ENCODE assay signal across 1 cellular context in genomic region chr19:35407619-35408018, GRCh38.
TF ChIP-seq lines count a peak whose summit lies in the region.

No MANE protein-coding gene starts in this region.

TF ChIP-seq in A549, 52 proteins besides CTCF, POLR2A, EP300 and RAD21 (continued from another document):
- TF ChIP-seq, protein P1, sequence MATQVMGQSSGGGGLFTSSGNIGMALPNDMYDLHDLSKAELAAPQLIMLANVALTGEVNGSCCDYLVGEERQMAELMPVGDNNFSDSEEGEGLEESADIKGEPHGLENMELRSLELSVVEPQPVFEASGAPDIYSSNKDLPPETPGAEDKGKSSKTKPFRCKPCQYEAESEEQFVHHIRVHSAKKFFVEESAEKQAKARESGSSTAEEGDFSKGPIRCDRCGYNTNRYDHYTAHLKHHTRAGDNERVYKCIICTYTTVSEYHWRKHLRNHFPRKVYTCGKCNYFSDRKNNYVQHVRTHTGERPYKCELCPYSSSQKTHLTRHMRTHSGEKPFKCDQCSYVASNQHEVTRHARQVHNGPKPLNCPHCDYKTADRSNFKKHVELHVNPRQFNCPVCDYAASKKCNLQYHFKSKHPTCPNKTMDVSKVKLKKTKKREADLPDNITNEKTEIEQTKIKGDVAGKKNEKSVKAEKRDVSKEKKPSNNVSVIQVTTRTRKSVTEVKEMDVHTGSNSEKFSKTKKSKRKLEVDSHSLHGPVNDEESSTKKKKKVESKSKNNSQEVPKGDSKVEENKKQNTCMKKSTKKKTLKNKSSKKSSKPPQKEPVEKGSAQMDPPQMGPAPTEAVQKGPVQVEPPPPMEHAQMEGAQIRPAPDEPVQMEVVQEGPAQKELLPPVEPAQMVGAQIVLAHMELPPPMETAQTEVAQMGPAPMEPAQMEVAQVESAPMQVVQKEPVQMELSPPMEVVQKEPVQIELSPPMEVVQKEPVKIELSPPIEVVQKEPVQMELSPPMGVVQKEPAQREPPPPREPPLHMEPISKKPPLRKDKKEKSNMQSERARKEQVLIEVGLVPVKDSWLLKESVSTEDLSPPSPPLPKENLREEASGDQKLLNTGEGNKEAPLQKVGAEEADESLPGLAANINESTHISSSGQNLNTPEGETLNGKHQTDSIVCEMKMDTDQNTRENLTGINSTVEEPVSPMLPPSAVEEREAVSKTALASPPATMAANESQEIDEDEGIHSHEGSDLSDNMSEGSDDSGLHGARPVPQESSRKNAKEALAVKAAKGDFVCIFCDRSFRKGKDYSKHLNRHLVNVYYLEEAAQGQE (IDR thresholded peaks at IDR 0.05): peak; percentile 61
